ENCODE assay signal across 1 cellular context in genomic region chr22:18971321-18971751, GRCh38.
TF ChIP-seq lines count a peak whose summit lies in the region.

No MANE protein-coding gene starts in this region.

TF ChIP-seq in HCT116, 20 proteins besides CTCF, POLR2A, EP300 and RAD21 (continued from another document):
- TF ChIP-seq REST (IDR thresholded peaks at IDR 0.05; ENCODE audit: low read depth) (no peak), FOSL1 (IDR thresholded peaks at IDR 0.05; ENCODE audit: low read depth) (no peak), POLR2AphosphoS5 (IDR thresholded peaks at IDR 0.05; ENCODE audit: low read depth, low read length) (no peak), SRF (IDR thresholded peaks at IDR 0.05; ENCODE audit: low read depth) (no peak), ATF3 (IDR thresholded peaks at IDR 0.05) (no peak), ZNF274 (IDR thresholded peaks at IDR 0.05; ENCODE audit: low read depth, low read length) (no peak), SIN3A (IDR thresholded peaks at IDR 0.05; ENCODE audit: low read depth) (no peak), ELF1 (IDR thresholded peaks at IDR 0.05; ENCODE audit: borderline replicate concordance, low read depth) (no peak), MAX (IDR thresholded peaks at IDR 0.05) (no peak), ZFX (IDR thresholded peaks at IDR 0.05) (no peak)
